ENCODE assay signal across 20 cellular contexts in genomic region chr20:23157741-23158140, GRCh38.
DNase-seq lines count a peak whose midpoint lies in the region; ATAC-seq and TF ChIP-seq lines count a peak whose summit lies in the region.
"Had no signal": no experiment of that assay in that cellular context is flagged by ENCODE, and none has a peak within 500 bp of the region (broad histone marks: within the 10 kb centered on the region; RNA-seq: fewer than 3 reads in every experiment).

No MANE protein-coding gene starts in this region.

- H3K27me3 ChIP-seq in H9 (ENCODE audit: insufficient read depth, low read length), result no peaks in the 10 kb centered on the region
- H3K27me3 ChIP-seq in RWPE2 (ENCODE audit: insufficient read depth, poor library complexity, severe bottlenecking), result no peaks in the 10 kb centered on the region
- H3K27me3 ChIP-seq in esophagus squamous epithelium, result no peaks in the 10 kb centered on the region
- H3K27me3 ChIP-seq: BE2C had no signal

- H4K91ac ChIP-seq in H9 (ENCODE audit: insufficient read length, low read depth, low read length), result no peak overlapping the region

- H2BK15ac ChIP-seq in H9 (ENCODE audit: low read depth, low read length), result no peak overlapping the region

- H4K5ac ChIP-seq in H9 (ENCODE audit: insufficient read length, low read depth, low read length), result no peak overlapping the region

- H3K4me1 ChIP-seq in H9 (ENCODE audit: insufficient read depth, low read length) (peaks cover 7% of the 10 kb centered on the region; the same call in 1 of the 2 replicates), RWPE2 (ENCODE audit: insufficient read depth, poor library complexity, severe bottlenecking) (peaks cover 71% of the 10 kb centered on the region), esophagus squamous epithelium (peaks cover 47 to 94% (median 74%) of the 10 kb centered on the region in 3 donors)
- H3K4me1 ChIP-seq: BE2C had no signal

- H3K36me3 ChIP-seq in RWPE2 (ENCODE audit: low read depth) (no peaks in the 10 kb centered on the region), esophagus squamous epithelium (no peaks in the 10 kb centered on the region)
- H3K36me3 ChIP-seq: BE2C had no signal

- WGBS in H9 (ENCODE audit: extremely low coverage, insufficient read length, low lambda C conversion rate), result no CpG with 5 or more reads among the region's 15 CpGs
- WGBS in esophagus squamous epithelium, 2 donors, result 53 to 68% methylated on average over 14 to 15 of the region's 15 CpGs

- H2BK20ac ChIP-seq in H9 (ENCODE audit: low read depth, low read length, poor library complexity, severe bottlenecking), result no peak overlapping the region

- no peak overlapping the region for H3K18ac ChIP-seq in H9 (ENCODE audit: insufficient read length, low read depth, low read length)

- H3K4ac ChIP-seq in H9 (ENCODE audit: low read depth, low read length), result no peak overlapping the region

- H3K36me3 Mint-ChIP-seq in H9 (ENCODE audit: insufficient read depth in 1 of 3, low read depth in 3 of 3), result no peaks in the 10 kb centered on the region; a peak in 1 of 7 replicates
- H3K36me3 Mint-ChIP-seq in activated naive CD8-positive, alpha-beta T cell treated with anti-CD3 and anti-CD28 coated beads for 36 hours, result no peaks in the 10 kb centered on the region

- no peaks in the 10 kb centered on the region for H3K9me3 Mint-ChIP-seq in H9
- no peaks in the 10 kb centered on the region for H3K9me3 Mint-ChIP-seq in activated naive CD8-positive, alpha-beta T cell treated with anti-CD3 and anti-CD28 coated beads for 36 hours
- H3K9me3 Mint-ChIP-seq: activated naive CD8-positive, alpha-beta T cell treated with anti-CD3 and anti-CD28 coated beads, Interleukin-2, amount 50 U/mL, for 24 hours; activated T-helper 17 cell treated with anti-CD3 and anti-CD28 coated beads, Interleukin-2, amount 50 U/mL, for 72 hours; GM23338 had no signal

- no peak overlapping the region for H4K8ac ChIP-seq in H9 (replicated peaks; ENCODE audit: insufficient read length, low read depth, low read length)

- no peak overlapping the region for H2BK120ac ChIP-seq in H9 (ENCODE audit: low read depth, low read length, poor library complexity, severe bottlenecking)

- DNase-seq in H9 (peak; percentile 14), RWPE2 (ENCODE audit: low spot score) (peak; percentile 78), esophagus squamous epithelium (lab: John Stamatoyannopoulos, UW) (no peak), pons (ENCODE audit: low spot score) (no peak)
- peak; percentile 14 for DNase-seq in stimulated activated CD8-positive, alpha-beta memory T cell treated with anti-CD3 and anti-CD28 coated beads, Interleukin-4, amount 100 ng/mL, for 48 hours
- DNase-seq in activated naive CD8-positive, alpha-beta T cell treated with anti-CD3 and anti-CD28 coated beads for 36 hours, result no peak
- DNase-seq: activated CD4-positive, alpha-beta T cell treated with anti-CD3 and anti-CD28 coated beads, Interleukin-2, amount 50 U/mL, for 48 hours; activated naive CD8-positive, alpha-beta T cell treated with anti-CD3 and anti-CD28 coated beads, Interleukin-2, amount 50 U/mL, for 24 hours; BE2C; effector memory CD4-positive, alpha-beta T cell; foreskin fibroblast; KBM-7; left colon; NCI-H1417; NCI-H748 treated with DMSO at 0.1 percent for 48 hours; nucleus accumbens; stimulated activated CD4-positive, alpha-beta T cell treated with anti-CD3 and anti-CD28 coated beads, Interleukin-4, amount 100 ng/mL, for 1 hour had no signal

- no peak overlapping the region for H3T11ph ChIP-seq in H9 (ENCODE audit: low read length)

- no peak overlapping the region for H3K4me3 ChIP-seq in RWPE2 (ENCODE audit: severe bottlenecking)
- no peak overlapping the region for H3K4me3 ChIP-seq in esophagus squamous epithelium
- H3K4me3 ChIP-seq: GM23338 had no signal

- no peak overlapping the region for H2BK12ac ChIP-seq in H9 (ENCODE audit: insufficient read length, low read depth, low read length)

- no peak overlapping the region for H3K23ac ChIP-seq in H9 (ENCODE audit: insufficient read length, low read depth, low read length)

- no peak overlapping the region for H2BK5ac ChIP-seq in H9 (ENCODE audit: insufficient read length, low read length)

- no peak overlapping the region for H2AFZ ChIP-seq in H9 (ENCODE audit: low read length)
- H2AFZ ChIP-seq: GM23338 had no signal

- no peak overlapping the region for H3K56ac ChIP-seq in H9 (ENCODE audit: insufficient read length, low read depth, low read length)

- H3K27me3 Mint-ChIP-seq in H9 (ENCODE audit: low read depth), result no peaks in the 10 kb centered on the region; the same call in none of the 2 replicates
- no peaks in the 10 kb centered on the region for H3K27me3 Mint-ChIP-seq in activated naive CD8-positive, alpha-beta T cell treated with anti-CD3 and anti-CD28 coated beads for 36 hours
- H3K27me3 Mint-ChIP-seq: activated naive CD8-positive, alpha-beta T cell treated with anti-CD3 and anti-CD28 coated beads, Interleukin-2, amount 50 U/mL, for 24 hours; activated T-helper 17 cell treated with anti-CD3 and anti-CD28 coated beads, Interleukin-2, amount 50 U/mL, for 72 hours had no signal

- H3K27ac ChIP-seq in H9 (ENCODE audit: insufficient read length, low read depth, low read length), result no peak overlapping the region
- H3K27ac ChIP-seq in RWPE2 (ENCODE audit: poor library complexity, severe bottlenecking), result peak overlapping the region; percentile 45
- H3K27ac ChIP-seq in esophagus squamous epithelium, result peak overlapping the region; percentile 79 to 84 (median 82)

- TF ChIP-seq CTCF in H9 (conservative IDR thresholded peaks at IDR 0.05) (no peak), RWPE2 (IDR thresholded peaks at IDR 0.05; ENCODE audit: poor library complexity, severe bottlenecking) (no peak), esophagus squamous epithelium (IDR thresholded peaks at IDR 0.05) (no peak)

- H3K4me3 Mint-ChIP-seq in H9, result no peak overlapping the region
- H3K4me3 Mint-ChIP-seq in activated naive CD8-positive, alpha-beta T cell treated with anti-CD3 and anti-CD28 coated beads for 36 hours, result no peak overlapping the region
- H3K4me3 Mint-ChIP-seq: activated naive CD8-positive, alpha-beta T cell treated with anti-CD3 and anti-CD28 coated beads, Interleukin-2, amount 50 U/mL, for 24 hours; activated T-helper 17 cell treated with anti-CD3 and anti-CD28 coated beads, Interleukin-2, amount 50 U/mL, for 72 hours; GM23338 had no signal

- H3K14ac ChIP-seq in H9 (ENCODE audit: insufficient read depth, low read length), result no peak overlapping the region

- intact Hi-C loops in esophagus squamous epithelium (cut with DNase I), result no loop called here

- H2AK5ac ChIP-seq in H9 (ENCODE audit: insufficient read length, low read length), result no peak overlapping the region

- no peaks in the 10 kb centered on the region for H3K79me2 ChIP-seq in H9 (ENCODE audit: insufficient read depth, low read length)

- H3K27ac Mint-ChIP-seq in H9, result no peak overlapping the region
- no peak overlapping the region for H3K27ac Mint-ChIP-seq in activated naive CD8-positive, alpha-beta T cell treated with anti-CD3 and anti-CD28 coated beads for 36 hours
- H3K27ac Mint-ChIP-seq: activated naive CD8-positive, alpha-beta T cell treated with anti-CD3 and anti-CD28 coated beads, Interleukin-2, amount 50 U/mL, for 24 hours; activated T-helper 17 cell treated with anti-CD3 and anti-CD28 coated beads, Interleukin-2, amount 50 U/mL, for 72 hours; GM23338 had no signal

- peaks cover 34 to 37% of the 10 kb centered on the region in 2 experiments for H3K4me1 Mint-ChIP-seq in H9
- peaks cover 6% of the 10 kb centered on the region for H3K4me1 Mint-ChIP-seq in activated naive CD8-positive, alpha-beta T cell treated with anti-CD3 and anti-CD28 coated beads for 36 hours

- no peak overlapping the region for H3K9ac ChIP-seq in H9 (ENCODE audit: extremely low read depth, insufficient read length, low read length)

- no peaks in the 10 kb centered on the region for H3K79me1 ChIP-seq in H9 (ENCODE audit: insufficient read depth, low read depth, low read length, poor library complexity, severe bottlenecking)

- no peaks in the 10 kb centered on the region for H4K20me1 ChIP-seq in H9 (ENCODE audit: control insufficient read depth, insufficient read depth, insufficient read length)

- no peaks in the 10 kb centered on the region for H3K23me2 ChIP-seq in H9 (ENCODE audit: insufficient read length, low read depth, low read length, poor library complexity, severe bottlenecking)

- H3K4me2 ChIP-seq in H9 (ENCODE audit: insufficient read depth, insufficient read length, low read length), result no peak overlapping the region
- H3K4me2 ChIP-seq: GM23338 had no signal

- H3K9me3 ChIP-seq in H9 (ENCODE audit: control insufficient read depth, low read depth, low read length), result no peaks in the 10 kb centered on the region
- H3K9me3 ChIP-seq in RWPE2 (ENCODE audit: severe bottlenecking), result no peaks in the 10 kb centered on the region
- no peaks in the 10 kb centered on the region for H3K9me3 ChIP-seq in esophagus squamous epithelium
- H3K9me3 ChIP-seq: BE2C had no signal

- no peak for TF ChIP-seq POLR2A in esophagus squamous epithelium (IDR thresholded peaks at IDR 0.05)

- ATAC-seq in RWPE2 (ENCODE audit: low read depth) (peak; percentile 17; the same call in 2 of the 3 replicates), HG02870 (IDR thresholded peaks at IDR 0.05; ENCODE audit: unreplicated experiment) (no peak)
- ATAC-seq: activated naive CD8-positive, alpha-beta T cell treated with anti-CD3 and anti-CD28 coated beads, Interleukin-2, amount 50 U/mL, for 24 hours; activated T-helper 17 cell treated with anti-CD3 and anti-CD28 coated beads, Interleukin-2, amount 50 U/mL, for 72 hours; GM23338; left colon had no signal

Comparison
In these comparisons a context has a peak if more than half of its experiments do, and no peak if none do; other contexts are left out.
1. DNase-seq: peak in H9 (single experiment), RWPE2 (single experiment) and stimulated activated CD8-positive, alpha-beta memory T cell treated with anti-CD3 and anti-CD28 coated beads, Interleukin-4, amount 100 ng/mL, for 48 hours (single experiment); none in esophagus squamous epithelium (single experiment), activated naive CD8-positive, alpha-beta T cell treated with anti-CD3 and anti-CD28 coated beads for 36 hours (single experiment) and pons (single experiment).